Comparison of ENCODE assay signal across 8 cellular contexts in the genomic region with DNA sequence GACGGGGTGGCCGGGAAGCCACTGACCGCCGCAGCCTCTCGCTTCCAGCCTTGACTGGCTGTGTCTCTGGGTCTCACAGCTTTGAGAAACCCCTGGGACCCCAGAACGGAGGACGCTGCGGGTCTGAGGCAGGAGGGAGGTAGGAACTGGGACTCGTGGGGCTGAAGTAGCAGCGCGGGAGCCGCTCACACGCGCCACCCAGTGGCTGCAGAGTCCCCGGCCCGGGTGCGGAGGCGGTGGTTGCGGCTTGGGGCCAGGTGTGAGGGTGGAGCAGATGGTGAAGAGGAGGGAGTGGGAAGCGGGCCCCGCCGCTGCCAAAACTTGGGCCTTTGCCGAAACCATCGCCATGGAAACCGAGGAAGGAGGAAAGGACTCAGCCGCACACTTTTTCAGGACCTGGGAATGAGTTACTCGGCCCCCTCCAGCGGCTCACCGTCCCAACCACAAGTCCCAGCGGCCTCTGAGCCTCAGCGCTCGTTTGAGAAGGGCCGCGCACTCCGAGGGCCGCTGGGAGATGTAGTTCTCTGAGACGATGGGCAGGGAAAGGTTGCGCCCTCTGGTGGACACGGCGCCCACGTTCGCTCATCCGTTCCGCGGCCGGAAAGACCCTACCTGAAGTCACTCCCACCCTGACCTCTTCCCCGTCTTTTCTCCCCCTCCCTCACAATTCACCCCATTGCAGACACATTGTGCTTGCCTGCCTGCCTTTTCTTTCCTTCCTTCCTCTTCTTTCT. TPM values are rescaled to one million over a fixed set of nuclear protein-coding genes. Genes with fewer than 3 reads are reported as not detected.
A peak's percentile ranks its signal among the peaks of the same experiment; 100 is the strongest.
DNase-seq lines count a peak whose midpoint lies in the region; ATAC-seq and TF ChIP-seq lines count a peak whose summit lies in the region.

No MANE protein-coding gene starts in this region.

- TSS peak; percentile 70 for BruUV-seq in PC-9 (replicated peaks; lab: Mats Ljungman, UMichigan)

- no peaks in the 10 kb centered on the region for H3K9me2 ChIP-seq in PC-9 (ENCODE audit: insufficient read depth)

- DNase-seq in DMS79 treated with DMSO at 0.1 percent for 48 hours (lab: John Stamatoyannopoulos, UW), result peak; percentile 96
- peak; percentile 84 to 92 for DNase-seq in PC-9
- peak; percentile 90 for DNase-seq in activated T-cell treated with anti-CD3 and anti-CD28 coated beads, Interleukin-2, amount 50 U/mL, for 4 hours
- peak; percentile 98 for DNase-seq in esophagus muscularis mucosa (ENCODE audit: extremely low spot score)
- peak; percentile 95 for DNase-seq in myocyte (ENCODE audit: low read depth)
- DNase-seq in stimulated activated CD8-positive, alpha-beta memory T cell treated with anti-CD3 and anti-CD28 coated beads, Interleukin-7, amount 100 ng/mL, for 24 hours (ENCODE audit: low read depth), result peak; percentile 89

- no peak for TF ChIP-seq EP300 in esophagus muscularis mucosa (IDR thresholded peaks at IDR 0.05)

- H3K4me3 ChIP-seq in KMS-11 (IDR thresholded peaks at IDR 0.05; ENCODE audit: insufficient read depth, low read depth, low read length) (no peak overlapping the region), PC-9 (peak overlapping the region; percentile 83), esophagus muscularis mucosa (peak overlapping the region; percentile 58 to 84 (median 64))

- intact Hi-C loops in PC-9 (cut with micrococcal nuclease; ENCODE audit: unreplicated experiment), result loop anchor here (1.0 to 10.0 kb wide), 4 partner anchors 51 to 217 kb away; partner anchors contain the start of gene DKKL1
- intact Hi-C loops in esophagus muscularis mucosa (cut with DNase I), result loop anchor here (1.0 to 5.0 kb wide), 3 partner anchors 51 to 216 kb away; no protein-coding TSS in a partner anchor

- H3K36me3 Mint-ChIP-seq in activated T-cell treated with anti-CD3 and anti-CD28 coated beads, Interleukin-2, amount 50 U/mL, for 4 hours (ENCODE audit: insufficient read depth), result peaks cover 6% of the 10 kb centered on the region

- peaks cover 30% of the 10 kb centered on the region for H3K4me1 Mint-ChIP-seq in activated T-cell treated with anti-CD3 and anti-CD28 coated beads, Interleukin-2, amount 50 U/mL, for 4 hours (ENCODE audit: low read depth)

- H3K79me2 ChIP-seq in KMS-11 (ENCODE audit: insufficient read depth, low read depth) (no peaks in the 10 kb centered on the region), PC-9 (ENCODE audit: low read depth) (peaks cover 4% of the 10 kb centered on the region; the same call in 1 of the 2 replicates)

- H3K27me3 Mint-ChIP-seq in activated T-cell treated with anti-CD3 and anti-CD28 coated beads, Interleukin-2, amount 50 U/mL, for 4 hours (ENCODE audit: low read depth), result peaks cover 39% of the 10 kb centered on the region

- TF ChIP-seq CTCF in KMS-11 (conservative IDR thresholded peaks at IDR 0.05; ENCODE audit: low read depth, low read length), result peak; percentile 70
- TF ChIP-seq CTCF in PC-9 (conservative IDR thresholded peaks at IDR 0.05), result peak; percentile 83
- peak; percentile 74 to 86 (median 75) for TF ChIP-seq CTCF in esophagus muscularis mucosa (IDR thresholded peaks at IDR 0.05)

- CTCF ChIA-PET in PC-9 (lab: Charles Lee), result interaction anchor here (0.6 kb wide), 1 partner anchor 19 kb away, joined by 5 read pairs; no protein-coding TSS in a partner anchor

- H3K9me3 ChIP-seq in PC-9 (ENCODE audit: insufficient read depth, low read depth) (no peaks in the 10 kb centered on the region), esophagus muscularis mucosa (no peaks in the 10 kb centered on the region)

- POLR2A ChIA-PET in PC-9 (lab: Charles Lee; ENCODE audit: unreplicated experiment), result interaction anchor here (0.6 kb wide), 2 partner anchors 45 to 480 kb away, joined by 4 to 12 read pairs; no protein-coding TSS in a partner anchor

- WGBS in esophagus muscularis mucosa, result under 1% methylated on average over 24 of the region's 47 CpGs

- H2AFZ ChIP-seq in KMS-11 (ENCODE audit: low read depth), result peak overlapping the region; percentile 84
- peak overlapping the region; percentile 96 for H2AFZ ChIP-seq in PC-9

- H3K9me3 Mint-ChIP-seq in activated T-cell treated with anti-CD3 and anti-CD28 coated beads, Interleukin-2, amount 50 U/mL, for 4 hours, result no peaks in the 10 kb centered on the region

- H3K27me3 ChIP-seq in KMS-11 (ENCODE audit: insufficient read depth, low read depth) (peaks cover 40% of the 10 kb centered on the region), PC-9 (ENCODE audit: insufficient read depth, low read depth) (peaks cover 25% of the 10 kb centered on the region), esophagus muscularis mucosa (peaks cover 0 to 46% (median 25%) of the 10 kb centered on the region in 4 donors)

- H3K27ac ChIP-seq in KMS-11 (peak overlapping the region; percentile 45; the same call in 1 of the 2 replicates), PC-9 (no peak overlapping the region), esophagus muscularis mucosa (replicated peaks in 1 of 4) (peak overlapping the region; percentile 71 to 90 (median 76))

- peak overlapping the region; percentile 78 for H3K4me3 Mint-ChIP-seq in activated T-cell treated with anti-CD3 and anti-CD28 coated beads, Interleukin-2, amount 50 U/mL, for 4 hours

- H3K36me3 ChIP-seq in KMS-11 (ENCODE audit: insufficient read depth) (no peaks in the 10 kb centered on the region), PC-9 (ENCODE audit: low read depth) (peaks cover 4% of the 10 kb centered on the region; the same call in 1 of the 2 replicates), esophagus muscularis mucosa (peaks cover 0 to 26% (median 14%) of the 10 kb centered on the region in 4 donors)

- H3K4me1 ChIP-seq in KMS-11 (ENCODE audit: low read depth, poor library complexity, severe bottlenecking), result peaks cover 16% of the 10 kb centered on the region
- H3K4me1 ChIP-seq in PC-9 (replicated peaks; ENCODE audit: insufficient read depth), result peaks cover 9% of the 10 kb centered on the region; the same call in 1 of the 2 replicates
- peaks cover 17 to 53% (median 37%) of the 10 kb centered on the region in 4 donors for H3K4me1 ChIP-seq in esophagus muscularis mucosa

- H4K20me1 ChIP-seq in KMS-11 (ENCODE audit: insufficient read depth), result no peaks in the 10 kb centered on the region
- no peaks in the 10 kb centered on the region for H4K20me1 ChIP-seq in PC-9 (ENCODE audit: insufficient read depth)

- peak overlapping the region; percentile 89 for H3K4me2 ChIP-seq in KMS-11
- peak overlapping the region; percentile 89 for H3K4me2 ChIP-seq in PC-9

- peak overlapping the region; percentile 46 for H3K9ac ChIP-seq in KMS-11

- no peak for TF ChIP-seq POLR2A in esophagus muscularis mucosa (IDR thresholded peaks at IDR 0.05; ENCODE audit: low read depth)

- H3F3A ChIP-seq in PC-9 (ENCODE audit: insufficient read depth, low read depth), result peaks cover 58% of the 10 kb centered on the region

- ATAC-seq in GM21825 (IDR thresholded peaks at IDR 0.05; ENCODE audit: unreplicated experiment), result peak; percentile 62
- ATAC-seq in activated T-cell treated with anti-CD3 and anti-CD28 coated beads, Interleukin-2, amount 50 U/mL, for 4 hours, result peak; percentile 92 to 93

RNA-seq across cellular contexts. Expression of gene SLC17A7, which starts 2.2 kb away (rescaled TPM):
- total RNA-seq in PC-9 (2021) (0.68 and 0.70 TPM in 2 replicates), esophagus muscularis mucosa (1 to 10 TPM in 2 of 4 donors, under 1 TPM in 2; 0.83 to 5.2 (median 1.3) TPM), myocyte (0.05 and 0.31 TPM in 2 replicates)
- total RNA-seq in activated T-cell treated with anti-CD3 and anti-CD28 coated beads, Interleukin-2, amount 50 U/mL, for 4 hours, result under 1 TPM in 2 of 3 donors, not detected in 1; 0.08 to 0.13 TPM
- 0.20 TPM for polyA plus RNA-seq in myocyte (2012)

RNA-seq across cellular contexts. Expression of gene PIH1D1, which starts 8.1 kb away (rescaled TPM):
- 156 and 184 TPM in 2 replicates for total RNA-seq in PC-9 (2021)
- total RNA-seq in activated T-cell treated with anti-CD3 and anti-CD28 coated beads, Interleukin-2, amount 50 U/mL, for 4 hours, result 100 to 1,000 TPM in 2 of 3 donors, 10 to 100 TPM in 1; 95.0 to 105 (median 105) TPM
- 10 to 100 TPM; 73.6 to 84.0 (median 78.4) TPM for total RNA-seq in esophagus muscularis mucosa
- total RNA-seq in myocyte, result 53.7 and 59.3 TPM in 2 replicates
- 75.2 TPM for polyA plus RNA-seq in myocyte (2012)

RNA-seq across cellular contexts. Expression of gene ALDH16A1, which starts 9.5 kb away (rescaled TPM):
- total RNA-seq in PC-9 (2021) (40.9 and 66.8 TPM in 2 replicates), esophagus muscularis mucosa (10 to 100 TPM; 22.1 to 29.1 (median 26.2) TPM), myocyte (14.4 and 17.3 TPM in 2 replicates)
- 10 to 100 TPM; 35.4 to 42.9 (median 35.8) TPM for total RNA-seq in activated T-cell treated with anti-CD3 and anti-CD28 coated beads, Interleukin-2, amount 50 U/mL, for 4 hours
- 9.8 TPM for polyA plus RNA-seq in myocyte (2012)

RNA-seq across cellular contexts. Expression of gene GFY, which starts 18.3 kb away (rescaled TPM):
- not detected in 2 replicates for total RNA-seq in PC-9 (2021)
- not detected for total RNA-seq in activated T-cell treated with anti-CD3 and anti-CD28 coated beads, Interleukin-2, amount 50 U/mL, for 4 hours
- total RNA-seq in esophagus muscularis mucosa, result not detected
- not detected in 2 replicates for total RNA-seq in myocyte
- polyA plus RNA-seq in myocyte (2012), result not detected

RNA-seq across cellular contexts. Expression of gene PTH2, which starts 20.3 kb away (rescaled TPM):
- not detected in 2 replicates for total RNA-seq in PC-9 (2021)
- not detected for total RNA-seq in activated T-cell treated with anti-CD3 and anti-CD28 coated beads, Interleukin-2, amount 50 U/mL, for 4 hours
- not detected for total RNA-seq in esophagus muscularis mucosa
- not detected in 2 replicates for total RNA-seq in myocyte
- not detected for polyA plus RNA-seq in myocyte (2012)
